In the genomic region with DNA sequence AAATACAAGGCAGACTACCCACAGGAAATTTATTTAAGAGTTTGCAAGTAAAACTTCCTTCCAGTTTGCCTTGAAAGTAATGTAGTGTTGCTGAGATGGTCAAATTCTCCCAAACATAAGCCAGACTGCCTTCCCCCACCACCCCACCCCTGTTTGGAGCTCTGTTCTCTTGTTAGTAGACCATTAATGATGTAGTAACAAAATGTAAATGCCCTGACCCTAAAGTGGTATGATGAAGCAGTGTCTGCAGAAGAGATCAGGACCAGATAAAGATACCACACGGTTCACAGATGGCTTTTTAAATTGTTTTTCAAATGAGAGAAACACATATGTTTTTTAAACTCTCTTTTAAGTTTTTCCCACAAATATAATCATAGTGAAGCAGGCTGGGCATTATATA, we compare ENCODE assay signal across 25 cellular contexts.
"Had no signal": no experiment of that assay in that cellular context is flagged by ENCODE, and none has a peak within 500 bp of the region (broad histone marks: within the 10 kb centered on the region; RNA-seq: fewer than 3 reads in every experiment).

No MANE protein-coding gene starts in this region.

- H3K36me3 ChIP-seq: ovary, right lobe of liver had no signal

- ATAC-seq: left colon; left lung; lower lobe of right lung; mucosa of descending colon; naive thymus-derived CD4-positive, alpha-beta T cell; natural killer cell treated with Interleukin-12 subunit alpha and Interleukin-12 subunit beta and Interleukin-15 and Interleukin-18, amount 100 ng/mL, for 72 hours; right lobe of liver; stimulated activated naive B cell treated with anti-CD40 and anti-IgM and Interleukin-4, amounts not matched to agents 10 μg/mL and 1 μg/mL and 100 μg/mL, for 72 hours had no signal

- H3K4me3 ChIP-seq: left lung, lower lobe of right lung, mucosa of descending colon, ovary, right atrium auricular region, right lobe of liver, smooth muscle cell, tibial nerve, upper lobe of left lung, vagina had no signal

- H3K9me3 ChIP-seq: left lung, lower lobe of right lung, mucosa of descending colon, ovary, right atrium auricular region, right lobe of liver, tibial nerve, upper lobe of left lung, vagina had no signal

- H3K4me1 ChIP-seq: left lung, lower lobe of right lung, right atrium auricular region, tibial nerve, upper lobe of left lung, vagina had no signal

- FAIRE-seq: islet of Langerhans, kidney had no signal

- DNase-seq: hippocampal formation; immature natural killer cell; kidney; left colon; left lung; lower lobe of right lung; mammary epithelial cell; mesendoderm; midbrain; mucosa of descending colon; naive thymus-derived CD4-positive, alpha-beta T cell; ovary; right lobe of liver; stimulated activated CD4-positive, alpha-beta T cell treated with anti-CD3 and anti-CD28 coated beads, Interleukin-1b, Interleukin-23, amount 100 ng/mL, for 48 hours; stimulated activated CD4-positive, alpha-beta T cell treated with anti-CD3 and anti-CD28 coated beads, Interleukin-2, amount 100 ng/mL, for 48 hours; stimulated activated CD4-positive, alpha-beta T cell treated with anti-CD3 and anti-CD28 coated beads, Interleukin-4, amount 100 ng/mL, for 4 hours; stimulated activated CD8-positive, alpha-beta memory T cell treated with anti-CD3 and anti-CD28 coated beads, Interleukin-4, amount 100 ng/mL, for 48 hours; stimulated activated naive B cell treated with anti-CD40 and anti-IgM and Interleukin-4, amounts not matched to agents 10 μg/mL and 1 μg/mL and 100 μg/mL, for 72 hours; upper lobe of left lung had no signal

- H3K27me3 ChIP-seq: left lung, ovary, right atrium auricular region, right lobe of liver, tibial nerve, upper lobe of left lung, vagina had no signal

- H3K27ac ChIP-seq: left lung, lower lobe of right lung, ovary, right atrium auricular region, right lobe of liver, tibial nerve, upper lobe of left lung, vagina had no signal
